Comparison of ENCODE assay signal across 20 cellular contexts in genomic region chr7:86130268-86130667, GRCh38.
A peak's percentile ranks its signal among the peaks of the same experiment; 100 is the strongest.
DNase-seq lines count a peak whose midpoint lies in the region; ATAC-seq and TF ChIP-seq lines count a peak whose summit lies in the region.
"Had no signal": no experiment of that assay in that cellular context is flagged by ENCODE, and none has a peak within 500 bp of the region (broad histone marks: within the 10 kb centered on the region; RNA-seq: fewer than 3 reads in every experiment).

No MANE protein-coding gene starts in this region.

- ATAC-seq in GM18907 (IDR thresholded peaks at IDR 0.05; ENCODE audit: unreplicated experiment), result no peak
- ATAC-seq: GM12878 had no signal

- H3K4me3 ChIP-seq in sigmoid colon (no peak overlapping the region), OCI-LY7 (ENCODE audit: low read depth, low read length, poor library complexity, severe bottlenecking) (no peak overlapping the region)
- H3K4me3 ChIP-seq: GM12878 had no signal

- WGBS in sigmoid colon, 2 donors, result 87 to 89% methylated on average over 10 of the region's 10 CpGs

- TF ChIP-seq CTCF in chondrocyte (IDR thresholded peaks at IDR 0.05) (no peak), sigmoid colon (IDR thresholded peaks at IDR 0.05) (no peak), OCI-LY7 (conservative IDR thresholded peaks at IDR 0.05; ENCODE audit: low read length) (no peak)

- H3K27me3 ChIP-seq in sigmoid colon, result no peaks in the 10 kb centered on the region
- H3K27me3 ChIP-seq: BE2C had no signal

- H3K9me3 Mint-ChIP-seq in chondrocyte (ENCODE audit: low read depth), result no peaks in the 10 kb centered on the region

- H3K4me2 ChIP-seq in OCI-LY7 (ENCODE audit: low read length), result no peak overlapping the region

- BruUV-seq in OCI-LY7 (replicated peaks; lab: Mats Ljungman, UMichigan), result no TSS peak

- H3K4me1 ChIP-seq in sigmoid colon, result no peaks in the 10 kb centered on the region
- no peaks in the 10 kb centered on the region for H3K4me1 ChIP-seq in OCI-LY7 (ENCODE audit: insufficient read depth, low read length, poor library complexity, severe bottlenecking)
- H3K4me1 ChIP-seq: BE2C had no signal

- DNase-seq in chondrocyte (ENCODE audit: low spot score) (peak; percentile 78), iPS-NIHi7 (ENCODE audit: extremely low spot score) (peak; percentile 13), sigmoid colon (peak; percentile 55), OCI-LY7 (ENCODE audit: low spot score) (no peak), NCI-H2029 treated with DMSO at 0.1 percent for 48 hours (lab: John Stamatoyannopoulos, UW) (no peak), NCI-H1092 (lab: John Stamatoyannopoulos, UW) (no peak)
- DNase-seq: ACHN; BE2C; C1 segment of cervical spinal cord; CD4-positive, CD25-positive, alpha-beta regulatory T cell; CD8-positive, alpha-beta memory T cell; COR-L47; DMS 273 treated with DMSO at 0.1 percent for 48 hours; DMS53; DND-41; EL; HCEC 1CT had no signal

- no peaks in the 10 kb centered on the region for H3K9me3 ChIP-seq in sigmoid colon
- peaks cover 15% of the 10 kb centered on the region; the same call in 1 of the 2 replicates for H3K9me3 ChIP-seq in OCI-LY7 (ENCODE audit: low read length)
- H3K9me3 ChIP-seq: BE2C had no signal

- H3K36me3 Mint-ChIP-seq in chondrocyte (ENCODE audit: low read depth), result no peaks in the 10 kb centered on the region
- H3K36me3 Mint-ChIP-seq: CD4-positive, CD25-positive, alpha-beta regulatory T cell; CD8-positive, alpha-beta memory T cell; IgD-negative memory B cell had no signal

- no peak overlapping the region for H2AFZ ChIP-seq in OCI-LY7 (ENCODE audit: low read length)

- H3K4me1 Mint-ChIP-seq in chondrocyte (ENCODE audit: low read depth), result no peaks in the 10 kb centered on the region
- H3K4me1 Mint-ChIP-seq: CD4-positive, CD25-positive, alpha-beta regulatory T cell; CD8-positive, alpha-beta memory T cell; IgD-negative memory B cell had no signal

- no peaks in the 10 kb centered on the region for H3K36me3 ChIP-seq in sigmoid colon
- no peaks in the 10 kb centered on the region for H3K36me3 ChIP-seq in OCI-LY7 (ENCODE audit: insufficient read depth, low read length)
- H3K36me3 ChIP-seq: BE2C had no signal

- no peak overlapping the region for H3K27ac Mint-ChIP-seq in chondrocyte (ENCODE audit: unreplicated experiment)
- H3K27ac Mint-ChIP-seq: CD4-positive, CD25-positive, alpha-beta regulatory T cell; CD8-positive, alpha-beta memory T cell; IgD-negative memory B cell had no signal

- H4K20me1 ChIP-seq in OCI-LY7 (ENCODE audit: insufficient read depth, low read length), result no peaks in the 10 kb centered on the region

- no peaks in the 10 kb centered on the region for H3K9me2 ChIP-seq in OCI-LY7 (ENCODE audit: insufficient read depth, low read length)

- H3K27me3 Mint-ChIP-seq in chondrocyte (ENCODE audit: low read depth), result no peaks in the 10 kb centered on the region
- H3K27me3 Mint-ChIP-seq: CD4-positive, CD25-positive, alpha-beta regulatory T cell; CD8-positive, alpha-beta memory T cell; IgD-negative memory B cell had no signal

- intact Hi-C loops in sigmoid colon (cut with DNase I) (no loop called here), OCI-LY7 (cut with micrococcal nuclease; ENCODE audit: unreplicated experiment) (no loop called here)

- no peak overlapping the region for H3K27ac ChIP-seq in sigmoid colon
- H3K27ac ChIP-seq in OCI-LY7 (ENCODE audit: low read depth, low read length, poor library complexity, severe bottlenecking), result no peak overlapping the region

- POLR2A ChIA-PET in OCI-LY7 (lab: Charles Lee), result interaction anchor here (0.5 to 1.0 kb wide), 2 partner anchors 8 to 202 kb away, joined by 3 to 6 read pairs; no protein-coding TSS in a partner anchor

- no peak for TF ChIP-seq POLR2A in sigmoid colon (IDR thresholded peaks at IDR 0.05)

- no peaks in the 10 kb centered on the region for H3K79me2 ChIP-seq in OCI-LY7 (ENCODE audit: insufficient read depth, low read depth, low read length)

- no peak for TF ChIP-seq EP300 in sigmoid colon (IDR thresholded peaks at IDR 0.05)

- CTCF ChIA-PET in OCI-LY7 (lab: Charles Lee; ENCODE audit: unreplicated experiment), result no interaction called here

- H3K4me3 Mint-ChIP-seq in chondrocyte (ENCODE audit: unreplicated experiment), result no peak overlapping the region
- H3K4me3 Mint-ChIP-seq: CD4-positive, CD25-positive, alpha-beta regulatory T cell; CD8-positive, alpha-beta memory T cell; IgD-negative memory B cell had no signal

Comparison
In these comparisons a context has a peak if more than half of its experiments do, and no peak if none do; other contexts are left out.
1. DNase-seq: peak in chondrocyte (single experiment), iPS-NIHi7 (single experiment) and sigmoid colon (single experiment); none in OCI-LY7 (single experiment), NCI-H2029 treated with DMSO at 0.1 percent for 48 hours (single experiment) and NCI-H1092 (single experiment).